1 cellular context compared by ENCODE assay signal in genomic region chrX:154532690-154533089, GRCh38.
TF ChIP-seq lines count a peak whose summit lies in the region.

No MANE protein-coding gene starts in this region.

TF ChIP-seq in A549, 52 proteins besides CTCF, POLR2A, EP300 and RAD21:
- TF ChIP-seq HES2 (IDR thresholded peaks at IDR 0.05) (no peak), POLR2AphosphoS2 (conservative IDR thresholded peaks at IDR 0.05; ENCODE audit: low read length) (no peak), HEYL (CRISPR knock-in tag; IDR thresholded peaks at IDR 0.05) (no peak), FOXS1 (CRISPR knock-in tag; IDR thresholded peaks at IDR 0.05) (no peak), NFE2L2 (conservative IDR thresholded peaks at IDR 0.05; ENCODE audit: low read length) (no peak), FOSB (CRISPR knock-in tag; IDR thresholded peaks at IDR 0.05) (no peak), KDM5A (IDR thresholded peaks at IDR 0.05) (no peak), CEBPB (IDR thresholded peaks at IDR 0.05) (no peak), MAZ (IDR thresholded peaks at IDR 0.05; ENCODE audit: borderline replicate concordance, low read depth, low read length) (no peak), NPAS2 (CRISPR knock-in tag; IDR thresholded peaks at IDR 0.05; ENCODE audit: borderline replicate concordance) (no peak), CBX8 (IDR thresholded peaks at IDR 0.05) (no peak), ATOH8 (CRISPR knock-in tag; IDR thresholded peaks at IDR 0.05; ENCODE audit: low read depth) (no peak), HDAC2 (IDR thresholded peaks at IDR 0.05) (no peak), GATA3 (IDR thresholded peaks at IDR 0.05; ENCODE audit: borderline replicate concordance) (no peak), E2F6 (IDR thresholded peaks at IDR 0.05; ENCODE audit: borderline replicate concordance, low read depth) (no peak), PBX3 (IDR thresholded peaks at IDR 0.05) (no peak), USF2 (IDR thresholded peaks at IDR 0.05) (no peak)
TF ChIP-seq in A549: peak in this region for 0.
